In genomic region chr2:237687666-237688065, GRCh38 we compare ENCODE assay signal across 8 cellular contexts.
DNase-seq lines count a peak whose midpoint lies in the region; ATAC-seq and TF ChIP-seq lines count a peak whose summit lies in the region.

No MANE protein-coding gene starts in this region.

- no peaks in the 10 kb centered on the region for H3K9me3 ChIP-seq in effector memory CD4-positive, alpha-beta T cell (ENCODE audit: control insufficient read depth, low read length)
- no peaks in the 10 kb centered on the region for H3K9me3 ChIP-seq in thoracic aorta

- H3K4me1 Mint-ChIP-seq in activated CD4-positive, alpha-beta memory T cell treated with anti-CD3 and anti-CD28 coated beads for 36 hours (ENCODE audit: low read depth) = peaks cover 45% of the 10 kb centered on the region
- peaks cover 22 to 64% (median 53%) of the 10 kb centered on the region in 4 donors for H3K4me1 Mint-ChIP-seq in naive thymus-derived CD8-positive, alpha-beta T cell

- H3K27ac Mint-ChIP-seq in activated CD4-positive, alpha-beta memory T cell treated with anti-CD3 and anti-CD28 coated beads for 36 hours = peak overlapping the region; percentile 91
- peak overlapping the region; percentile 96 to 100 (median 100) for H3K27ac Mint-ChIP-seq in naive thymus-derived CD8-positive, alpha-beta T cell

- H3K9me3 Mint-ChIP-seq in activated CD4-positive, alpha-beta memory T cell treated with anti-CD3 and anti-CD28 coated beads for 36 hours = no peaks in the 10 kb centered on the region
- H3K9me3 Mint-ChIP-seq in naive thymus-derived CD8-positive, alpha-beta T cell = no peaks in the 10 kb centered on the region

- H3K27ac ChIP-seq in effector memory CD4-positive, alpha-beta T cell (ENCODE audit: insufficient read depth, low read length, poor library complexity, severe bottlenecking) = peak overlapping the region; percentile 97
- peak overlapping the region; percentile 89 to 98 for H3K27ac ChIP-seq in thoracic aorta

- ATAC-seq in GM21390 (IDR thresholded peaks at IDR 0.05; ENCODE audit: unreplicated experiment) = peak; percentile 35
- peak; percentile 75 to 84 for ATAC-seq in naive thymus-derived CD8-positive, alpha-beta T cell
- ATAC-seq in thoracic aorta (ENCODE audit: insufficient number of reproducible peaks, low FRiP score, low read depth) = peak; percentile 72

- no peak for TF ChIP-seq CTCF in thoracic aorta (IDR thresholded peaks at IDR 0.05)

- no peak overlapping the region for H3K4me3 ChIP-seq in effector memory CD4-positive, alpha-beta T cell (ENCODE audit: insufficient read depth, low read depth, low read length, poor library complexity, severe bottlenecking)
- H3K4me3 ChIP-seq in thoracic aorta (peak overlapping the region; percentile 18), H7 (ENCODE audit: insufficient read depth, low read depth, low read length) (no peak overlapping the region)

- peak overlapping the region; percentile 41 for H3K4me3 Mint-ChIP-seq in activated CD4-positive, alpha-beta memory T cell treated with anti-CD3 and anti-CD28 coated beads for 36 hours
- H3K4me3 Mint-ChIP-seq in naive thymus-derived CD8-positive, alpha-beta T cell = peak overlapping the region; percentile 49 to 88 (median 82)

- POLR2A ChIA-PET in activated CD4-positive, alpha-beta memory T cell treated with anti-CD3 and anti-CD28 coated beads for 36 hours (lab: Charles Lee) = interaction anchor here (0.7 to 9.1 kb wide), 4 partner anchors 10 to 87 kb away, joined by 4 to 169 read pairs (median 10); no protein-coding TSS in a partner anchor
- POLR2A ChIA-PET in naive thymus-derived CD8-positive, alpha-beta T cell (lab: Charles Lee) = interaction anchor here (0.5 to 12.9 kb wide), 8 partner anchors 9 to 259 kb away, joined by 3 to 338 read pairs (median 4); no protein-coding TSS in a partner anchor

- DNase-seq in LoVo (ENCODE audit: low spot score) = peak; percentile 34
- DNase-seq in activated CD4-positive, alpha-beta memory T cell treated with anti-CD3 and anti-CD28 coated beads for 36 hours = peak; percentile 93
- DNase-seq in effector memory CD4-positive, alpha-beta T cell = peak; percentile 82 to 91 (median 88)
- peak; percentile 60 to 98 (median 90) for DNase-seq in naive thymus-derived CD8-positive, alpha-beta T cell
- peak; percentile 87 for DNase-seq in thoracic aorta (ENCODE audit: low spot score)
- DNase-seq in cerebellar cortex (ENCODE audit: low spot score) = no peak
- DNase-seq in H7 = no peak

- H3K27me3 ChIP-seq in effector memory CD4-positive, alpha-beta T cell (replicated peaks; ENCODE audit: control insufficient read depth, insufficient read depth, low read length, poor library complexity, severe bottlenecking) = no peaks in the 10 kb centered on the region
- no peaks in the 10 kb centered on the region for H3K27me3 ChIP-seq in thoracic aorta (replicated peaks; ENCODE audit: insufficient read depth)
- H3K27me3 ChIP-seq in H7 (ENCODE audit: control insufficient read depth, insufficient read depth, low read length) = no peaks in the 10 kb centered on the region

- peaks cover 52% of the 10 kb centered on the region for H3K4me1 ChIP-seq in effector memory CD4-positive, alpha-beta T cell (ENCODE audit: control insufficient read depth, insufficient read depth, low read length, poor library complexity, severe bottlenecking)
- H3K4me1 ChIP-seq in thoracic aorta (ENCODE audit: control insufficient read depth in 1 of 2, low read depth in 2 of 2) = peaks cover 44 to 63% of the 10 kb centered on the region in 2 donors

- no peaks in the 10 kb centered on the region for H3K36me3 Mint-ChIP-seq in activated CD4-positive, alpha-beta memory T cell treated with anti-CD3 and anti-CD28 coated beads for 36 hours
- H3K36me3 Mint-ChIP-seq in naive thymus-derived CD8-positive, alpha-beta T cell = no peaks in the 10 kb centered on the region

- CTCF ChIA-PET in activated CD4-positive, alpha-beta memory T cell treated with anti-CD3 and anti-CD28 coated beads for 36 hours (lab: Charles Lee) = interaction anchor here (1.1 to 9.1 kb wide), 5 partner anchors 10 to 116 kb away, joined by 3 to 99 read pairs (median 5); no protein-coding TSS in a partner anchor

- H3K27me3 Mint-ChIP-seq in activated CD4-positive, alpha-beta memory T cell treated with anti-CD3 and anti-CD28 coated beads for 36 hours = no peaks in the 10 kb centered on the region
- H3K27me3 Mint-ChIP-seq in naive thymus-derived CD8-positive, alpha-beta T cell = no peaks in the 10 kb centered on the region

- intact Hi-C loops in activated CD4-positive, alpha-beta memory T cell treated with anti-CD3 and anti-CD28 coated beads for 36 hours (cut with micrococcal nuclease) = loop anchor here (1.0 to 5.0 kb wide), 3 partner anchors 13 to 600 kb away; partner anchors contain the start of gene PER2

- H3K36me3 ChIP-seq in effector memory CD4-positive, alpha-beta T cell (ENCODE audit: control insufficient read depth, insufficient read depth, low read length) = no peaks in the 10 kb centered on the region
- H3K36me3 ChIP-seq in thoracic aorta (no peaks in the 10 kb centered on the region), H7 (replicated peaks; ENCODE audit: control insufficient read depth, insufficient read depth, low read length) (no peaks in the 10 kb centered on the region)

Comparison
In these comparisons a context has a peak if more than half of its experiments do, and no peak if none do; other contexts are left out.
1. DNase-seq: peak in LoVo (single experiment), activated CD4-positive, alpha-beta memory T cell treated with anti-CD3 and anti-CD28 coated beads for 36 hours (single experiment), effector memory CD4-positive, alpha-beta T cell (3 of 3), naive thymus-derived CD8-positive, alpha-beta T cell (10 of 10) and thoracic aorta (single experiment); none in cerebellar cortex (single experiment) and H7 (single experiment).
2. Peak in every context shown above with its lines, with median percentiles within 50 percentile points of each other: ATAC-seq.